11 cellular contexts compared by ENCODE assay signal in genomic region chr17:78263063-78263735, GRCh38. TPM values are rescaled to one million over a fixed set of nuclear protein-coding genes. Genes with fewer than 3 reads are reported as not detected.
A peak's percentile ranks its signal among the peaks of the same experiment; 100 is the strongest.
DNase-seq lines count a peak whose midpoint lies in the region; ATAC-seq and TF ChIP-seq lines count a peak whose summit lies in the region.
"Had no signal": no experiment of that assay in that cellular context is flagged by ENCODE, and none has a peak within 500 bp of the region (broad histone marks: within the 10 kb centered on the region; RNA-seq: fewer than 3 reads in every experiment).

No MANE protein-coding gene starts in this region.

- POLR2A ChIA-PET in activated CD4-positive, alpha-beta T cell treated with anti-CD3 and anti-CD28 coated beads, Interleukin-2, amount 10 ng/mL, durations not matched to agents 7 days and 5 days (lab: Charles Lee), result no interaction called here

- peak overlapping the region; percentile 30 for H3K4me3 Mint-ChIP-seq in activated CD4-positive, alpha-beta T cell treated with anti-CD3 and anti-CD28 coated beads, Interleukin-2, amount 10 ng/mL, durations not matched to agents 7 days and 5 days
- peak overlapping the region; percentile 50 for H3K4me3 Mint-ChIP-seq in activated T-helper 17 cell treated with anti-CD3 and anti-CD28 coated beads, Interleukin-2, amount 50 U/mL, for 72 hours

- ATAC-seq in activated T-helper 17 cell treated with anti-CD3 and anti-CD28 coated beads, Interleukin-2, amount 50 U/mL, for 72 hours (replicated peaks), result peak; percentile 30
- ATAC-seq in left lung, result peak; percentile 12

- TF ChIP-seq CTCF in left lung (IDR thresholded peaks at IDR 0.05) (no peak), thyroid gland (IDR thresholded peaks at IDR 0.05) (no peak)

- no peaks in the 10 kb centered on the region for H3K27me3 Mint-ChIP-seq in activated CD4-positive, alpha-beta T cell treated with anti-CD3 and anti-CD28 coated beads, Interleukin-2, amount 10 ng/mL, durations not matched to agents 7 days and 5 days
- no peaks in the 10 kb centered on the region for H3K27me3 Mint-ChIP-seq in activated T-helper 17 cell treated with anti-CD3 and anti-CD28 coated beads, Interleukin-2, amount 50 U/mL, for 72 hours

- H3K4me1 ChIP-seq in left lung (peaks cover 16 to 93% of the 10 kb centered on the region in 2 donors), thyroid gland (peaks cover 0 to 23% of the 10 kb centered on the region in 2 donors)

- H3K27ac ChIP-seq in left lung, result peak overlapping the region; percentile 67 to 91
- H3K27ac ChIP-seq in thyroid gland, result peak overlapping the region in 2 of 3 donors; percentile 5 to 33

- H3K9me3 ChIP-seq in left lung (no peaks in the 10 kb centered on the region), thyroid gland (no peaks in the 10 kb centered on the region)

- DNase-seq in activated CD4-positive, alpha-beta T cell treated with anti-CD3 and anti-CD28 coated beads, Interleukin-2, amount 10 ng/mL, durations not matched to agents 7 days and 5 days, result peak; percentile 48
- no peak for DNase-seq in activated CD4-positive, alpha-beta T cell treated with anti-CD3 and anti-CD28 coated beads, Interleukin-2, amount 50 U/mL, for 1 hour
- peak; percentile 77 to 90 for DNase-seq in left lung
- no peak for DNase-seq in thyroid gland
- no peak for DNase-seq in OCI-M2 (lab: John Stamatoyannopoulos, UW; ENCODE audit: unreplicated experiment)
- no peak for DNase-seq in dedifferentiated amniotic fluid mesenchymal stem cell (ENCODE audit: extremely low spot score)
- no peak for DNase-seq in kidney tubule cell (ENCODE audit: low spot score)
- DNase-seq: cerebellar nuclear complex, NCI-H2029 had no signal

- H3K9me3 Mint-ChIP-seq in activated CD4-positive, alpha-beta T cell treated with anti-CD3 and anti-CD28 coated beads, Interleukin-2, amount 10 ng/mL, durations not matched to agents 7 days and 5 days, result no peaks in the 10 kb centered on the region
- H3K9me3 Mint-ChIP-seq in activated T-helper 17 cell treated with anti-CD3 and anti-CD28 coated beads, Interleukin-2, amount 50 U/mL, for 72 hours, result no peaks in the 10 kb centered on the region

- H3K36me3 ChIP-seq in left lung (no peaks in the 10 kb centered on the region), thyroid gland (no peaks in the 10 kb centered on the region)

- H3K27me3 ChIP-seq in left lung, result no peaks in the 10 kb centered on the region
- no peaks in the 10 kb centered on the region for H3K27me3 ChIP-seq in thyroid gland

- H3K36me3 Mint-ChIP-seq in activated CD4-positive, alpha-beta T cell treated with anti-CD3 and anti-CD28 coated beads, Interleukin-2, amount 10 ng/mL, durations not matched to agents 7 days and 5 days (ENCODE audit: low read depth), result peaks cover 1% of the 10 kb centered on the region
- H3K36me3 Mint-ChIP-seq in activated T-helper 17 cell treated with anti-CD3 and anti-CD28 coated beads, Interleukin-2, amount 50 U/mL, for 72 hours (ENCODE audit: low read depth), result no peaks in the 10 kb centered on the region

- peaks cover 48% of the 10 kb centered on the region for H3K4me1 Mint-ChIP-seq in activated CD4-positive, alpha-beta T cell treated with anti-CD3 and anti-CD28 coated beads, Interleukin-2, amount 10 ng/mL, durations not matched to agents 7 days and 5 days
- peaks cover 13% of the 10 kb centered on the region for H3K4me1 Mint-ChIP-seq in activated T-helper 17 cell treated with anti-CD3 and anti-CD28 coated beads, Interleukin-2, amount 50 U/mL, for 72 hours

- intact Hi-C loops in left lung (cut with DNase I), result no loop called here
- intact Hi-C loops in thyroid gland (cut with DNase I), result no loop called here

- 67 to 89% methylated on average over 12 to 19 of the region's 23 CpGs for WGBS in thyroid gland, 2 donors

- H3K27ac Mint-ChIP-seq in activated CD4-positive, alpha-beta T cell treated with anti-CD3 and anti-CD28 coated beads, Interleukin-2, amount 10 ng/mL, durations not matched to agents 7 days and 5 days, result peak overlapping the region; percentile 90
- H3K27ac Mint-ChIP-seq in activated T-helper 17 cell treated with anti-CD3 and anti-CD28 coated beads, Interleukin-2, amount 50 U/mL, for 72 hours, result peak overlapping the region; percentile 88

- CTCF ChIA-PET in activated CD4-positive, alpha-beta T cell treated with anti-CD3 and anti-CD28 coated beads, Interleukin-2, amount 10 ng/mL, durations not matched to agents 7 days and 5 days (lab: Charles Lee), result interaction anchor here (1.4 to 2.1 kb wide), 3 partner anchors 12 to 16 kb away, joined by 4 to 11 read pairs (median 4); no protein-coding TSS in a partner anchor

- no peak overlapping the region for H3K4me3 ChIP-seq in left lung
- no peak overlapping the region for H3K4me3 ChIP-seq in thyroid gland (replicated peaks in 1 of 3)

- no peak for TF ChIP-seq POLR2A in thyroid gland (IDR thresholded peaks at IDR 0.05)

RNA-seq across cellular contexts. Expression of gene TMEM235, which starts 31.8 kb away (rescaled TPM):
- total RNA-seq in activated CD4-positive, alpha-beta T cell treated with anti-CD3 and anti-CD28 coated beads, Interleukin-2, amount 10 ng/mL, durations not matched to agents 7 days and 5 days, result not detected
- total RNA-seq in activated T-helper 17 cell treated with anti-CD3 and anti-CD28 coated beads, Interleukin-2, amount 50 U/mL, for 72 hours, result not detected
- not detected for total RNA-seq in left lung
- total RNA-seq in thyroid gland, result not detected
- total RNA-seq: kidney epithelial cell had no signal

RNA-seq across cellular contexts. Expression of gene BIRC5, which starts 49.1 kb away (rescaled TPM):
- total RNA-seq in activated CD4-positive, alpha-beta T cell treated with anti-CD3 and anti-CD28 coated beads, Interleukin-2, amount 10 ng/mL, durations not matched to agents 7 days and 5 days, result 100 to 1,000 TPM; 113 to 117 TPM
- 100 to 1,000 TPM in 1 of 2 donors, 10 to 100 TPM in 1; 68.6 to 104 TPM for total RNA-seq in activated T-helper 17 cell treated with anti-CD3 and anti-CD28 coated beads, Interleukin-2, amount 50 U/mL, for 72 hours
- 10 to 100 TPM in 1 of 2 donors, 1 to 10 TPM in 1; 4.8 to 12.1 TPM for total RNA-seq in left lung
- under 1 TPM in 3 of 4 donors, not detected in 1; 0.11 to 0.83 (median 0.13) TPM for total RNA-seq in thyroid gland

Comparison
In these comparisons a context has a peak if more than half of its experiments do, and no peak if none do; other contexts are left out.
1. DNase-seq: peak in activated CD4-positive, alpha-beta T cell treated with anti-CD3 and anti-CD28 coated beads, Interleukin-2, amount 10 ng/mL, durations not matched to agents 7 days and 5 days (single experiment) and left lung (2 of 2); none in activated CD4-positive, alpha-beta T cell treated with anti-CD3 and anti-CD28 coated beads, Interleukin-2, amount 50 U/mL, for 1 hour (single experiment), thyroid gland (0 of 2), OCI-M2 (single experiment), dedifferentiated amniotic fluid mesenchymal stem cell (single experiment) and kidney tubule cell (single experiment).
2. RNA of gene BIRC5, which starts 49.1 kb away (total RNA-seq): 113 to 117 TPM in activated CD4-positive, alpha-beta T cell treated with anti-CD3 and anti-CD28 coated beads, Interleukin-2, amount 10 ng/mL, durations not matched to agents 7 days and 5 days and 68.6 to 104 TPM in activated T-helper 17 cell treated with anti-CD3 and anti-CD28 coated beads, Interleukin-2, amount 50 U/mL, for 72 hours; 4.8 to 12.1 TPM in left lung and 0.11 to 0.83 TPM in thyroid gland; every median in the first group is over 4 times any median in the second.